In genomic region chr20:16785221-16785620, GRCh38 we compare ENCODE assay signal across 38 cellular contexts. TPM values are rescaled to one million over a fixed set of nuclear protein-coding genes. Genes with fewer than 3 reads are reported as not detected.
DNase-seq lines count a peak whose midpoint lies in the region; ATAC-seq and TF ChIP-seq lines count a peak whose summit lies in the region.
"Had no signal": no experiment of that assay in that cellular context is flagged by ENCODE, and none has a peak within 500 bp of the region (broad histone marks: within the 10 kb centered on the region; RNA-seq: fewer than 3 reads in every experiment).

No MANE protein-coding gene starts in this region.

- no peak for TF ChIP-seq CTCF in WTC11 (IDR thresholded peaks at IDR 0.05)

- peaks cover 50% of the 10 kb centered on the region for H3K9me3 Mint-ChIP-seq in WTC11
- peaks cover 2% of the 10 kb centered on the region for H3K9me3 Mint-ChIP-seq in activated CD4-positive, alpha-beta T cell treated with anti-CD3 and anti-CD28 coated beads, Interleukin-2, amount 10 ng/mL, durations not matched to agents 7 days and 5 days
- H3K9me3 Mint-ChIP-seq: activated naive CD4-positive, alpha-beta T cell treated with anti-CD3 and anti-CD28 coated beads, Interleukin-2, amount 10 ng/mL, durations not matched to agents 7 days and 5 days; activated T-helper 1 cell treated with anti-CD3 and anti-CD28 coated beads, Interleukin-12 subunit alpha, Interleukin-12 subunit beta, Interleukin-2, Interleukin-4 antibody, amounts not matched to agents 30 ng/mL and 10 ng/mL and 1 ng/mL, durations not matched to agents 14 hours and 24 hours and 36 hours had no signal

- DNase-seq in EH (ENCODE audit: low read depth): peak; percentile 30
- no peak for DNase-seq in WTC11 (ENCODE audit: low spot score)
- peak; percentile 29 for DNase-seq in kidney glomerular epithelial cell (lab: John Stamatoyannopoulos, UW)
- no peak for DNase-seq in iPS-NIHi7 (ENCODE audit: extremely low spot score)
- DNase-seq in activated CD4-positive, alpha-beta T cell treated with anti-CD3 and anti-CD28 coated beads, Interleukin-2, amount 10 ng/mL, durations not matched to agents 7 days and 5 days: no peak
- no peak for DNase-seq in stimulated activated CD4-positive, alpha-beta T cell treated with anti-CD3 and anti-CD28 coated beads, Interleukin-2, amount 100 ng/mL, for 24 hours
- DNase-seq: activated CD4-positive, alpha-beta memory T cell treated with anti-CD3 and anti-CD28 coated beads, Interleukin-2, amount 10 ng/mL, durations not matched to agents 7 days and 5 days; activated CD4-positive, alpha-beta T cell treated with anti-CD3 and anti-CD28 coated beads for 1 hour; activated CD8-positive, alpha-beta memory T cell treated with anti-CD3 and anti-CD28 coated beads, Interleukin-2, amount 50 U/mL, for 4 hours; activated naive CD4-positive, alpha-beta T cell treated with anti-CD3 and anti-CD28 coated beads, Interleukin-2, amount 10 ng/mL, durations not matched to agents 7 days and 5 days; BE2C; CD8-positive, alpha-beta T cell; colonic mucosa; hippocampal formation; Kasumi-1; mammary epithelial cell; MV-4-11; NCI-H1436 treated with DMSO at 0.1 percent for 48 hours; NCI-H345; NCI-H69; ovary; retina; SHP77; stimulated activated naive CD8-positive, alpha-beta T cell treated with anti-CD3 and anti-CD28 coated beads, Interleukin-15, Interleukin-2, amounts not matched to agents 100 U/mL and 50 U/mL, for 24 hours had no signal

- H3K36me3 ChIP-seq in ectodermal cell (ENCODE audit: control insufficient read depth, insufficient read depth, low read length): no peaks in the 10 kb centered on the region
- H3K36me3 ChIP-seq: BE2C, colonic mucosa, esophagus muscularis mucosa, ovary had no signal

- H3K27me3 ChIP-seq in ectodermal cell (ENCODE audit: control insufficient read depth, insufficient read depth, low read length, poor library complexity, severe bottlenecking): no peaks in the 10 kb centered on the region
- H3K27me3 ChIP-seq: colonic mucosa, esophagus muscularis mucosa, ovary had no signal

- no peaks in the 10 kb centered on the region; the same call in 1 of the 2 replicates for H3K27me3 Mint-ChIP-seq in WTC11 (ENCODE audit: low read depth)
- H3K27me3 Mint-ChIP-seq in activated CD4-positive, alpha-beta T cell treated with anti-CD3 and anti-CD28 coated beads, Interleukin-2, amount 10 ng/mL, durations not matched to agents 7 days and 5 days: peaks cover 8% of the 10 kb centered on the region
- H3K27me3 Mint-ChIP-seq: activated naive CD4-positive, alpha-beta T cell treated with anti-CD3 and anti-CD28 coated beads, Interleukin-2, amount 10 ng/mL, durations not matched to agents 7 days and 5 days had no signal

- CTCF ChIA-PET in WTC11 (lab: Charles Lee): interaction anchor here (0.8 to 1.4 kb wide), 3 partner anchors 17 to 36 kb away, joined by 3 to 4 read pairs (median 4); no protein-coding TSS in a partner anchor
- CTCF ChIA-PET in activated CD4-positive, alpha-beta T cell treated with anti-CD3 and anti-CD28 coated beads, Interleukin-2, amount 10 ng/mL, durations not matched to agents 7 days and 5 days (lab: Charles Lee): interaction anchor here (0.6 kb wide), 1 partner anchor 17 kb away, joined by 3 read pairs; no protein-coding TSS in a partner anchor

- no peak overlapping the region for H3K4me3 ChIP-seq in ectodermal cell (ENCODE audit: insufficient read depth, low read depth, low read length)
- H3K4me3 ChIP-seq: A549, colonic mucosa, esophagus muscularis mucosa, GM12878, ovary, smooth muscle cell had no signal

- H3K4me1 ChIP-seq in ectodermal cell (ENCODE audit: control insufficient read depth, insufficient read depth, low read length): no peaks in the 10 kb centered on the region
- H3K4me1 ChIP-seq: A549, BE2C, colonic mucosa, esophagus muscularis mucosa had no signal

- H3K9me3 ChIP-seq in ectodermal cell (ENCODE audit: control insufficient read depth, low read length): no peaks in the 10 kb centered on the region
- H3K9me3 ChIP-seq: BE2C, colonic mucosa, ovary had no signal

- H3K27ac Mint-ChIP-seq in WTC11: peak overlapping the region; percentile 28; the same call in 1 of the 2 replicates
- no peak overlapping the region for H3K27ac Mint-ChIP-seq in activated CD4-positive, alpha-beta T cell treated with anti-CD3 and anti-CD28 coated beads, Interleukin-2, amount 10 ng/mL, durations not matched to agents 7 days and 5 days
- H3K27ac Mint-ChIP-seq: activated CD4-positive, alpha-beta memory T cell treated with anti-CD3 and anti-CD28 coated beads, Interleukin-2, amount 10 ng/mL, durations not matched to agents 7 days and 5 days; activated naive CD4-positive, alpha-beta T cell treated with anti-CD3 and anti-CD28 coated beads, Interleukin-2, amount 10 ng/mL, durations not matched to agents 7 days and 5 days; activated T-helper 1 cell treated with anti-CD3 and anti-CD28 coated beads, Interleukin-12 subunit alpha, Interleukin-12 subunit beta, Interleukin-2, Interleukin-4 antibody, amounts not matched to agents 30 ng/mL and 10 ng/mL and 1 ng/mL, durations not matched to agents 14 hours and 24 hours and 36 hours; CD8-positive, alpha-beta T cell had no signal

- ATAC-seq in WTC11 (no peak), GM19035 (IDR thresholded peaks at IDR 0.05; ENCODE audit: unreplicated experiment) (no peak)
- ATAC-seq: A549; CD8-positive, alpha-beta T cell; GM12878; HepG2; Panc1; stimulated activated naive CD8-positive, alpha-beta T cell treated with anti-CD3 and anti-CD28 coated beads, Interleukin-15, Interleukin-2, amounts not matched to agents 100 U/mL and 50 U/mL, for 24 hours had no signal

- H3K36me3 Mint-ChIP-seq in WTC11: peaks cover 7% of the 10 kb centered on the region; the same call in 1 of the 2 replicates
- no peaks in the 10 kb centered on the region for H3K36me3 Mint-ChIP-seq in activated CD4-positive, alpha-beta T cell treated with anti-CD3 and anti-CD28 coated beads, Interleukin-2, amount 10 ng/mL, durations not matched to agents 7 days and 5 days (ENCODE audit: low read depth)
- H3K36me3 Mint-ChIP-seq: activated naive CD4-positive, alpha-beta T cell treated with anti-CD3 and anti-CD28 coated beads, Interleukin-2, amount 10 ng/mL, durations not matched to agents 7 days and 5 days; CD8-positive, alpha-beta T cell had no signal

- peak overlapping the region; percentile 14; the same call in 1 of the 2 replicates for H3K4me3 Mint-ChIP-seq in WTC11
- H3K4me3 Mint-ChIP-seq in activated CD4-positive, alpha-beta T cell treated with anti-CD3 and anti-CD28 coated beads, Interleukin-2, amount 10 ng/mL, durations not matched to agents 7 days and 5 days: no peak overlapping the region
- H3K4me3 Mint-ChIP-seq: activated CD4-positive, alpha-beta memory T cell treated with anti-CD3 and anti-CD28 coated beads, Interleukin-2, amount 10 ng/mL, durations not matched to agents 7 days and 5 days; activated naive CD4-positive, alpha-beta T cell treated with anti-CD3 and anti-CD28 coated beads, Interleukin-2, amount 10 ng/mL, durations not matched to agents 7 days and 5 days; activated T-helper 1 cell treated with anti-CD3 and anti-CD28 coated beads, Interleukin-12 subunit alpha, Interleukin-12 subunit beta, Interleukin-2, Interleukin-4 antibody, amounts not matched to agents 30 ng/mL and 10 ng/mL and 1 ng/mL, durations not matched to agents 14 hours and 24 hours and 36 hours; CD8-positive, alpha-beta T cell had no signal

- H3K4me1 Mint-ChIP-seq in WTC11: peaks cover 16% of the 10 kb centered on the region
- H3K4me1 Mint-ChIP-seq in activated CD4-positive, alpha-beta T cell treated with anti-CD3 and anti-CD28 coated beads, Interleukin-2, amount 10 ng/mL, durations not matched to agents 7 days and 5 days: no peaks in the 10 kb centered on the region
- H3K4me1 Mint-ChIP-seq: activated CD4-positive, alpha-beta memory T cell treated with anti-CD3 and anti-CD28 coated beads, Interleukin-2, amount 10 ng/mL, durations not matched to agents 7 days and 5 days; activated naive CD4-positive, alpha-beta T cell treated with anti-CD3 and anti-CD28 coated beads, Interleukin-2, amount 10 ng/mL, durations not matched to agents 7 days and 5 days had no signal

- peak overlapping the region; percentile 17 for H3K27ac ChIP-seq in ectodermal cell (ENCODE audit: insufficient read depth, low read depth, low read length, poor library complexity, severe bottlenecking)
- H3K27ac ChIP-seq: A549, colonic mucosa, esophagus muscularis mucosa, ovary had no signal

- WGBS in ectodermal cell, 2 experiments: 94 to 95% methylated on average over 1 of the region's 1 CpG

- POLR2A ChIA-PET in WTC11 (lab: Charles Lee): no interaction called here
- POLR2A ChIA-PET in activated CD4-positive, alpha-beta T cell treated with anti-CD3 and anti-CD28 coated beads, Interleukin-2, amount 10 ng/mL, durations not matched to agents 7 days and 5 days (lab: Charles Lee): no interaction called here

TF ChIP-seq in WTC11, 78 proteins besides CTCF, POLR2A, EP300 and RAD21 (continues in another document):
- no peak for TF ChIP-seq NR3C1 (CRISPR knock-in tag; conservative IDR thresholded peaks at IDR 0.05; ENCODE audit: low read depth)
- TF ChIP-seq NFYB (CRISPR knock-in tag; conservative IDR thresholded peaks at IDR 0.05; ENCODE audit: low read depth): no peak
- no peak for TF ChIP-seq ATF1 (CRISPR knock-in tag; IDR thresholded peaks at IDR 0.05)
- no peak for TF ChIP-seq TEAD1 (CRISPR knock-in tag; IDR thresholded peaks at IDR 0.05)
- no peak for TF ChIP-seq FOXJ3 (CRISPR knock-in tag; IDR thresholded peaks at IDR 0.05; ENCODE audit: borderline replicate concordance)
- no peak for TF ChIP-seq ZNF671 (CRISPR knock-in tag; IDR thresholded peaks at IDR 0.05)
- no peak for TF ChIP-seq ZNF219 (CRISPR knock-in tag; IDR thresholded peaks at IDR 0.05; ENCODE audit: borderline replicate concordance)
- no peak for TF ChIP-seq CREB1 (CRISPR knock-in tag; IDR thresholded peaks at IDR 0.05)
- TF ChIP-seq JUN (CRISPR knock-in tag; IDR thresholded peaks at IDR 0.05): no peak

RNA-seq across cellular contexts. Expression of gene OTOR, which starts 37.1 kb away (rescaled TPM):
- not detected in 3 replicates for total RNA-seq in WTC11 (2021)
- polyA plus RNA-seq in ectodermal cell (2013, experiment 1 of 4): not detected
- not detected for polyA plus RNA-seq in ectodermal cell (2013, experiment 2 of 4)
- not detected for polyA plus RNA-seq in ectodermal cell (2013, experiment 3 of 4)
- polyA plus RNA-seq in ectodermal cell (2013, experiment 4 of 4): not detected
- total RNA-seq in activated CD4-positive, alpha-beta T cell treated with anti-CD3 and anti-CD28 coated beads, Interleukin-2, amount 10 ng/mL, durations not matched to agents 7 days and 5 days: not detected
- total RNA-seq: activated CD4-positive, alpha-beta memory T cell treated with anti-CD3 and anti-CD28 coated beads, Interleukin-2, amount 10 ng/mL, durations not matched to agents 7 days and 5 days; activated T-helper 1 cell treated with anti-CD3 and anti-CD28 coated beads, Interleukin-12 subunit alpha, Interleukin-12 subunit beta, Interleukin-2, Interleukin-4 antibody, amounts not matched to agents 30 ng/mL and 10 ng/mL and 1 ng/mL, durations not matched to agents 14 hours and 24 hours and 36 hours; bronchial epithelial cell; CD8-positive, alpha-beta T cell; colonic mucosa; Daoy; esophagus muscularis mucosa; GM12878; HepG2; mammary epithelial cell; ovary; smooth muscle cell; T-helper 2 cell treated with Interferon-gamma antibody and Interleukin-4, amounts not matched to agents 100 ng/mL and 5 ng/mL, for 36 hours had no signal
- polyA plus RNA-seq: A549, GM12878, HepG2, mammary epithelial cell, neural cell, ovary, smooth muscle cell, urinary bladder had no signal

RNA-seq across cellular contexts. Expression of gene SNRPB2, which starts 55.4 kb away (rescaled TPM):
- total RNA-seq in WTC11 (2021): 76.0 to 88.3 TPM (median 76.5 TPM) in 3 replicates
- polyA plus RNA-seq in ectodermal cell (2013, experiment 1 of 4): 92.6 TPM
- 96.3 TPM for polyA plus RNA-seq in ectodermal cell (2013, experiment 2 of 4)
- 78.8 TPM for polyA plus RNA-seq in ectodermal cell (2013, experiment 3 of 4)
- 88.9 TPM for polyA plus RNA-seq in ectodermal cell (2013, experiment 4 of 4)
- total RNA-seq in activated CD4-positive, alpha-beta T cell treated with anti-CD3 and anti-CD28 coated beads, Interleukin-2, amount 10 ng/mL, durations not matched to agents 7 days and 5 days: 100 to 1,000 TPM in 1 of 2 experiments, 10 to 100 TPM in 1; 88.7 to 110 TPM

Comparison
In these comparisons a context has a peak if more than half of its experiments do, and no peak if none do; other contexts are left out.
1. DNase-seq: peak in EH (single experiment) and kidney glomerular epithelial cell (single experiment); none in WTC11 (single experiment), iPS-NIHi7 (single experiment), activated CD4-positive, alpha-beta T cell treated with anti-CD3 and anti-CD28 coated beads, Interleukin-2, amount 10 ng/mL, durations not matched to agents 7 days and 5 days (single experiment) and stimulated activated CD4-positive, alpha-beta T cell treated with anti-CD3 and anti-CD28 coated beads, Interleukin-2, amount 100 ng/mL, for 24 hours (0 of 2).